8 cellular contexts compared by ENCODE assay signal in genomic region chr15:44427756-44428724, GRCh38. TPM values are rescaled to one million over a fixed set of nuclear protein-coding genes. Genes with fewer than 3 reads are reported as not detected.
DNase-seq lines count a peak whose midpoint lies in the region; ATAC-seq and TF ChIP-seq lines count a peak whose summit lies in the region.

No MANE protein-coding gene starts in this region.

- peak overlapping the region; percentile 100 for H3K27ac Mint-ChIP-seq in H9
- peak overlapping the region; percentile 97 for H3K27ac Mint-ChIP-seq in activated T-helper 1 cell treated with anti-CD3 and anti-CD28 coated beads, Interleukin-12 subunit alpha, Interleukin-12 subunit beta, Interleukin-2, Interleukin-4 antibody, amounts not matched to agents 30 ng/mL and 10 ng/mL and 1 ng/mL, durations not matched to agents 14 hours and 24 hours and 36 hours

- H2AK5ac ChIP-seq in H9 (ENCODE audit: insufficient read length, low read length), result no peak overlapping the region

- H3K79me1 ChIP-seq in H9 (ENCODE audit: insufficient read depth, low read depth, low read length, poor library complexity, severe bottlenecking), result no peaks in the 10 kb centered on the region

- WGBS in H9 (ENCODE audit: extremely low coverage, insufficient read length, low lambda C conversion rate), result no CpG with 5 or more reads among the region's 27 CpGs
- 1 to 2% (median 1%) methylated on average over 23 to 27 of the region's 27 CpGs for WGBS in heart left ventricle, 4 donors

- DNase-seq in SHP77 (lab: John Stamatoyannopoulos, UW) (peak; percentile 59 to 75), SHP77 treated with DMSO at 0.1 percent for 48 hours (lab: John Stamatoyannopoulos, UW) (no peak), H9 (no peak), NCI-H1092 (lab: John Stamatoyannopoulos, UW) (peak; percentile 54), heart left ventricle (no peak), pulmonary artery endothelial cell (ENCODE audit: low read depth, low spot score) (peak; percentile 20), cortex of kidney (lab: John Stamatoyannopoulos, UW) (no peak)
- no peak for DNase-seq in activated T-helper 1 cell treated with anti-CD3 and anti-CD28 coated beads, Interleukin-12 subunit alpha, Interleukin-12 subunit beta, Interleukin-2, Interleukin-4 antibody, amounts not matched to agents 30 ng/mL and 10 ng/mL and 1 ng/mL, durations not matched to agents 14 hours and 24 hours and 36 hours (ENCODE audit: low spot score)

- H2BK120ac ChIP-seq in H9 (ENCODE audit: low read depth, low read length, poor library complexity, severe bottlenecking), result no peak overlapping the region

- ATAC-seq in heart left ventricle, result peak in 3 of 4 donors; percentile 4 to 34 (median 11)

- H3K4me1 Mint-ChIP-seq in H9, result peaks cover 13 to 18% of the 10 kb centered on the region in 2 experiments
- peaks cover 42% of the 10 kb centered on the region for H3K4me1 Mint-ChIP-seq in activated T-helper 1 cell treated with anti-CD3 and anti-CD28 coated beads, Interleukin-12 subunit alpha, Interleukin-12 subunit beta, Interleukin-2, Interleukin-4 antibody, amounts not matched to agents 30 ng/mL and 10 ng/mL and 1 ng/mL, durations not matched to agents 14 hours and 24 hours and 36 hours (ENCODE audit: low read depth)

- peak overlapping the region; percentile 94 for H3K4me2 ChIP-seq in H9 (ENCODE audit: insufficient read depth, insufficient read length, low read length)

- H3K18ac ChIP-seq in H9 (ENCODE audit: insufficient read length, low read depth, low read length), result peak overlapping the region; percentile 41

- peak overlapping the region; percentile 85 for H3K14ac ChIP-seq in H9 (ENCODE audit: insufficient read depth, low read length)

- no peaks in the 10 kb centered on the region for H3K9me3 ChIP-seq in H9 (ENCODE audit: control insufficient read depth, low read depth, low read length)
- H3K9me3 ChIP-seq in heart left ventricle, result no peaks in the 10 kb centered on the region

- H3T11ph ChIP-seq in H9 (ENCODE audit: low read length), result no peak overlapping the region

- H3K27ac ChIP-seq in H9 (ENCODE audit: insufficient read length, low read depth, low read length) (peak overlapping the region; percentile 93), heart left ventricle (peak overlapping the region; percentile 90 to 99 (median 96))

- no peak overlapping the region for H2BK15ac ChIP-seq in H9 (ENCODE audit: low read depth, low read length)

- no peak overlapping the region for H2BK12ac ChIP-seq in H9 (ENCODE audit: insufficient read length, low read depth, low read length)

- peaks cover 3% of the 10 kb centered on the region for H3K23me2 ChIP-seq in H9 (ENCODE audit: insufficient read length, low read depth, low read length, poor library complexity, severe bottlenecking)

- H2BK20ac ChIP-seq in H9 (ENCODE audit: low read depth, low read length, poor library complexity, severe bottlenecking), result no peak overlapping the region

- peaks cover 0 to 8% (median 0%) of the 10 kb centered on the region in 9 donors for H3K36me3 ChIP-seq in heart left ventricle

- peak overlapping the region; percentile 15 for H2BK5ac ChIP-seq in H9 (ENCODE audit: insufficient read length, low read length)

- H3K56ac ChIP-seq in H9 (ENCODE audit: insufficient read length, low read depth, low read length), result peak overlapping the region; percentile 94

- no peak overlapping the region for H4K8ac ChIP-seq in H9 (replicated peaks; ENCODE audit: insufficient read length, low read depth, low read length)

- H3K9me3 Mint-ChIP-seq in H9, result peaks cover 0 to 7% of the 10 kb centered on the region in 2 experiments; a peak in 1 of 5 replicates
- no peaks in the 10 kb centered on the region for H3K9me3 Mint-ChIP-seq in activated T-helper 1 cell treated with anti-CD3 and anti-CD28 coated beads, Interleukin-12 subunit alpha, Interleukin-12 subunit beta, Interleukin-2, Interleukin-4 antibody, amounts not matched to agents 30 ng/mL and 10 ng/mL and 1 ng/mL, durations not matched to agents 14 hours and 24 hours and 36 hours

- intact Hi-C loops in activated T-helper 1 cell treated with anti-CD3 and anti-CD28 coated beads, Interleukin-12 subunit alpha, Interleukin-12 subunit beta, Interleukin-2, Interleukin-4 antibody, amounts not matched to agents 30 ng/mL and 10 ng/mL and 1 ng/mL, durations not matched to agents 14 hours and 24 hours and 36 hours (cut with micrococcal nuclease), result loop anchor here (1.0 to 10.0 kb wide), 12 partner anchors 59 to 767 kb away; partner anchors contain the start of genes FRMD5, MFAP1, PDIA3 and SERF2
- intact Hi-C loops in heart left ventricle (cut with DNase I), result loop anchor here in 6 of 10 donors (1.0 to 10.0 kb wide), 7 partner anchors 107 to 636 kb away; partner anchors contain the start of genes GOLM2 (in 4 of the 6), EIF3J (in 3 of the 6) and SERF2 (in 1 of the 6)

- peak overlapping the region; percentile 61 to 96 (median 84) for H3K4me3 ChIP-seq in heart left ventricle

- no peaks in the 10 kb centered on the region for H4K20me1 ChIP-seq in H9 (ENCODE audit: control insufficient read depth, insufficient read depth, insufficient read length)

- H3K27me3 ChIP-seq in H9 (ENCODE audit: insufficient read depth, low read length), result no peaks in the 10 kb centered on the region
- H3K27me3 ChIP-seq in heart left ventricle, result no peaks in the 10 kb centered on the region

- no peak overlapping the region for H3K23ac ChIP-seq in H9 (ENCODE audit: insufficient read length, low read depth, low read length)

- no peaks in the 10 kb centered on the region for H3K27me3 Mint-ChIP-seq in H9 (ENCODE audit: low read depth)
- no peaks in the 10 kb centered on the region for H3K27me3 Mint-ChIP-seq in activated T-helper 1 cell treated with anti-CD3 and anti-CD28 coated beads, Interleukin-12 subunit alpha, Interleukin-12 subunit beta, Interleukin-2, Interleukin-4 antibody, amounts not matched to agents 30 ng/mL and 10 ng/mL and 1 ng/mL, durations not matched to agents 14 hours and 24 hours and 36 hours (ENCODE audit: insufficient read depth)

- no peak overlapping the region for H2AFZ ChIP-seq in H9 (ENCODE audit: low read length)

- TF ChIP-seq CTCF in H9 (conservative IDR thresholded peaks at IDR 0.05) (peak; percentile 51; the same call in 2 of the 3 replicates), heart left ventricle (IDR thresholded peaks at IDR 0.05) (no peak)

- H3K4me1 ChIP-seq in H9 (ENCODE audit: insufficient read depth, low read length) (no peaks in the 10 kb centered on the region), heart left ventricle (peaks cover 6 to 40% (median 22%) of the 10 kb centered on the region in 12 donors)

- peak overlapping the region; percentile 95 to 97 for H3K4me3 Mint-ChIP-seq in H9
- peak overlapping the region; percentile 95 for H3K4me3 Mint-ChIP-seq in activated T-helper 1 cell treated with anti-CD3 and anti-CD28 coated beads, Interleukin-12 subunit alpha, Interleukin-12 subunit beta, Interleukin-2, Interleukin-4 antibody, amounts not matched to agents 30 ng/mL and 10 ng/mL and 1 ng/mL, durations not matched to agents 14 hours and 24 hours and 36 hours

- peaks cover 5 to 19% (median 10%) of the 10 kb centered on the region in 3 experiments for H3K36me3 Mint-ChIP-seq in H9 (ENCODE audit: insufficient read depth in 1 of 3, low read depth in 3 of 3)
- H3K36me3 Mint-ChIP-seq in activated T-helper 1 cell treated with anti-CD3 and anti-CD28 coated beads, Interleukin-12 subunit alpha, Interleukin-12 subunit beta, Interleukin-2, Interleukin-4 antibody, amounts not matched to agents 30 ng/mL and 10 ng/mL and 1 ng/mL, durations not matched to agents 14 hours and 24 hours and 36 hours (ENCODE audit: low read depth), result peaks cover 6% of the 10 kb centered on the region

- peak overlapping the region; percentile 25 for H4K91ac ChIP-seq in H9 (ENCODE audit: insufficient read length, low read depth, low read length)

- peak overlapping the region; percentile 9; the same call in 1 of the 2 replicates for H3K4ac ChIP-seq in H9 (ENCODE audit: low read depth, low read length)

- no peak for TF ChIP-seq POLR2A in heart left ventricle (IDR thresholded peaks at IDR 0.05)

- peak overlapping the region; percentile 91 for H3K9ac ChIP-seq in H9 (ENCODE audit: extremely low read depth, insufficient read length, low read length)

- peaks cover 41% of the 10 kb centered on the region for H3K79me2 ChIP-seq in H9 (ENCODE audit: insufficient read depth, low read length)

- peak overlapping the region; percentile 6 for H4K5ac ChIP-seq in H9 (ENCODE audit: insufficient read length, low read depth, low read length)

RNA-seq across cellular contexts. Expression of gene CTDSPL2, which starts 0.6 kb away (rescaled TPM):
- 78.8 and 80.2 TPM in 2 replicates for total RNA-seq in H9 (2021)
- total RNA-seq in activated T-helper 1 cell treated with anti-CD3 and anti-CD28 coated beads, Interleukin-12 subunit alpha, Interleukin-12 subunit beta, Interleukin-2, Interleukin-4 antibody, amounts not matched to agents 30 ng/mL and 10 ng/mL and 1 ng/mL, durations not matched to agents 14 hours and 24 hours and 36 hours, result 65.9 and 66.0 TPM in 2 replicates
- total RNA-seq in heart left ventricle, result 10 to 100 TPM; 16.5 to 27.6 (median 19.8) TPM
- polyA plus RNA-seq in heart left ventricle, result 1 to 10 TPM; 3.0 to 9.6 TPM
- total RNA-seq in pulmonary artery endothelial cell, result 71.9 and 97.7 TPM in 2 replicates

Comparison
In these comparisons a context has a peak if more than half of its experiments do, and no peak if none do; other contexts are left out.
1. DNase-seq: peak in SHP77 (2 of 2), NCI-H1092 (single experiment) and pulmonary artery endothelial cell (single experiment); none in SHP77 treated with DMSO at 0.1 percent for 48 hours (single experiment), H9 (single experiment), activated T-helper 1 cell treated with anti-CD3 and anti-CD28 coated beads, Interleukin-12 subunit alpha, Interleukin-12 subunit beta, Interleukin-2, Interleukin-4 antibody, amounts not matched to agents 30 ng/mL and 10 ng/mL and 1 ng/mL, durations not matched to agents 14 hours and 24 hours and 36 hours (single experiment), heart left ventricle (0 of 5) and cortex of kidney (single experiment).